Comparison of ENCODE assay signal across 2 cellular contexts in genomic region chr6:3323696-3324261, GRCh38.
TF ChIP-seq lines count a peak whose summit lies in the region.

No MANE protein-coding gene starts in this region.

TF ChIP-seq in IMR-90, 13 proteins besides CTCF, POLR2A, EP300 and RAD21 (continued from another document):
- TF ChIP-seq ELK1 (IDR thresholded peaks at IDR 0.05; ENCODE audit: borderline replicate concordance, low read depth, low read length) (no peak), CHD1 (IDR thresholded peaks at IDR 0.05; ENCODE audit: low read depth, low read length) (no peak), SMC3 (IDR thresholded peaks at IDR 0.05; ENCODE audit: low read depth, low read length) (no peak), RFX5 (IDR thresholded peaks at IDR 0.05; ENCODE audit: low read depth, low read length) (no peak), FOS (IDR thresholded peaks at IDR 0.05; ENCODE audit: low read depth, low read length) (no peak), RCOR1 (IDR thresholded peaks at IDR 0.05; ENCODE audit: insufficient replicate concordance, low read length) (no peak), CEBPB (IDR thresholded peaks at IDR 0.05; ENCODE audit: low read depth, low read length) (no peak)

TF ChIP-seq in HepG2, 621 proteins besides CTCF, POLR2A, EP300 and RAD21 (continued from another document):
- 0 out of 2 replicates have a peak, but pooled peaks have one; percentile 20 for TF ChIP-seq ZNF687 (CRISPR knock-in tag; IDR thresholded peaks at IDR 0.05)
- no peak for TF ChIP-seq HNRNPLL (IDR thresholded peaks at IDR 0.05; ENCODE audit: low read depth, low read length, poor library complexity, severe bottlenecking)
- no peak for TF ChIP-seq SSRP1 (CRISPR knock-in tag; IDR thresholded peaks at IDR 0.05)
- no peak for TF ChIP-seq HOXD1 (CRISPR knock-in tag; IDR thresholded peaks at IDR 0.05)
- no peak for TF ChIP-seq JUNB (CRISPR knock-in tag; IDR thresholded peaks at IDR 0.05; ENCODE audit: borderline replicate concordance)
- peak; percentile 63 for TF ChIP-seq AGO2 (optimal IDR thresholded peaks at IDR 0.05; ENCODE audit: low read depth, low read length)
